In the genomic region with DNA sequence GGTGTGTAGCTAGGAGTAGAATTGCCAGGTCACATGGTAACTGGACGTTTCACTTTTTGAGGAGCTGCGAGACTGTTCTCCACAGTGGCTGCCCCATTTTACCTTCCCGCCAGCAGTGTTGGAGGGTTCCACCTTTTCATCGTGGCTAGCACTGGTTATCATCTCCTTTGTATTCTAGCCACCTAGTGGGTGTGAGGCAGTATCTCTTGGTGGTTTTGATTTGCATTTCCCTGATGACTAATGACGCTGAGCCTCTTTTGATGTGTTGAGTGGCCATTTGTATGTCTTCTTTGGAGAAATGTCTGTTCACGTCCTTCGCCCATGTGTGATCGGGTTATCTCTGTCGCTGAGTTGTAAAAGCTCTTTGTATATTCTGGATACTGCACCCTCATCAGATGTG, we compare ENCODE assay signal across 3 cellular contexts.
TF ChIP-seq lines count a peak whose summit lies in the region.

No MANE protein-coding gene starts in this region.

TF ChIP-seq in SK-N-SH, 30 proteins besides CTCF, POLR2A, EP300 and RAD21:
- TF ChIP-seq TCF12 (IDR thresholded peaks at IDR 0.05) (no peak), MAX (IDR thresholded peaks at IDR 0.05; ENCODE audit: low read depth) (no peak), FOXJ3 (CRISPR knock-in tag; IDR thresholded peaks at IDR 0.05) (no peak), ELF1 (IDR thresholded peaks at IDR 0.05) (no peak), RXRA (IDR thresholded peaks at IDR 0.05; ENCODE audit: borderline replicate concordance, low read depth) (no peak)
- TF ChIP-seq, protein P1, sequence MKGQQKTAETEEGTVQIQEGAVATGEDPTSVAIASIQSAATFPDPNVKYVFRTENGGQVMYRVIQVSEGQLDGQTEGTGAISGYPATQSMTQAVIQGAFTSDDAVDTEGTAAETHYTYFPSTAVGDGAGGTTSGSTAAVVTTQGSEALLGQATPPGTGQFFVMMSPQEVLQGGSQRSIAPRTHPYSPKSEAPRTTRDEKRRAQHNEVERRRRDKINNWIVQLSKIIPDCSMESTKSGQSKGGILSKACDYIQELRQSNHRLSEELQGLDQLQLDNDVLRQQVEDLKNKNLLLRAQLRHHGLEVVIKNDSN (IDR thresholded peaks at IDR 0.05; ENCODE audit: borderline replicate concordance, low read depth), result no peak

TF ChIP-seq in SK-N-SH treated with all-trans-retinoic acid at 6 μM for 48 hours, 23 proteins besides CTCF, POLR2A, EP300 and RAD21:
- TF ChIP-seq, protein P2, sequence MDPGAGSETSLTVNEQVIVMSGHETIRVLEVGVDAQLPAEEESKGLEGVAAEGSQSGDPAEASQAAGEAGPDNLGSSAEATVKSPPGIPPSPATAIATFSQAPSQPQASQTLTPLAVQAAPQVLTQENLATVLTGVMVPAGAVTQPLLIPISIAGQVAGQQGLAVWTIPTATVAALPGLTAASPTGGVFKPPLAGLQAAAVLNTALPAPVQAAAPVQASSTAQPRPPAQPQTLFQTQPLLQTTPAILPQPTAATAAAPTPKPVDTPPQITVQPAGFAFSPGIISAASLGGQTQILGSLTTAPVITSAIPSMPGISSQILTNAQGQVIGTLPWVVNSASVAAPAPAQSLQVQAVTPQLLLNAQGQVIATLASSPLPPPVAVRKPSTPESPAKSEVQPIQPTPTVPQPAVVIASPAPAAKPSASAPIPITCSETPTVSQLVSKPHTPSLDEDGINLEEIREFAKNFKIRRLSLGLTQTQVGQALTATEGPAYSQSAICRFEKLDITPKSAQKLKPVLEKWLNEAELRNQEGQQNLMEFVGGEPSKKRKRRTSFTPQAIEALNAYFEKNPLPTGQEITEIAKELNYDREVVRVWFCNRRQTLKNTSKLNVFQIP (CRISPR knock-in tag; IDR thresholded peaks at IDR 0.05; ENCODE audit: borderline replicate concordance, low read depth), result no peak
- TF ChIP-seq, protein P3, sequence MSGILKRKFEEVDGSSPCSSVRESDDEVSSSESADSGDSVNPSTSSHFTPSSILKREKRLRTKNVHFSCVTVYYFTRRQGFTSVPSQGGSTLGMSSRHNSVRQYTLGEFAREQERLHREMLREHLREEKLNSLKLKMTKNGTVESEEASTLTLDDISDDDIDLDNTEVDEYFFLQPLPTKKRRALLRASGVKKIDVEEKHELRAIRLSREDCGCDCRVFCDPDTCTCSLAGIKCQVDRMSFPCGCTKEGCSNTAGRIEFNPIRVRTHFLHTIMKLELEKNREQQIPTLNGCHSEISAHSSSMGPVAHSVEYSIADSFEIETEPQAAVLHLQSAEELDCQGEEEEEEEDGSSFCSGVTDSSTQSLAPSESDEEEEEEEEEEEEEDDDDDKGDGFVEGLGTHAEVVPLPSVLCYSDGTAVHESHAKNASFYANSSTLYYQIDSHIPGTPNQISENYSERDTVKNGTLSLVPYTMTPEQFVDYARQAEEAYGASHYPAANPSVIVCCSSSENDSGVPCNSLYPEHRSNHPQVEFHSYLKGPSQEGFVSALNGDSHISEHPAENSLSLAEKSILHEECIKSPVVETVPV (CRISPR knock-in tag; IDR thresholded peaks at IDR 0.05), result no peak
- no peak for TF ChIP-seq PPARA (CRISPR knock-in tag; IDR thresholded peaks at IDR 0.05; ENCODE audit: borderline replicate concordance)
- TF ChIP-seq TSHZ2 (CRISPR knock-in tag; IDR thresholded peaks at IDR 0.05), result no peak
- TF ChIP-seq ZNF8 (CRISPR knock-in tag; IDR thresholded peaks at IDR 0.05), result no peak
- no peak for TF ChIP-seq SNAI2 (CRISPR knock-in tag; IDR thresholded peaks at IDR 0.05)
- no peak for TF ChIP-seq ZFP3 (CRISPR knock-in tag; IDR thresholded peaks at IDR 0.05)
- no peak for TF ChIP-seq BACH2 (CRISPR knock-in tag; IDR thresholded peaks at IDR 0.05; ENCODE audit: borderline replicate concordance)
- no peak for TF ChIP-seq OSR1 (CRISPR knock-in tag; IDR thresholded peaks at IDR 0.05)
- TF ChIP-seq ZFP30 (CRISPR knock-in tag; IDR thresholded peaks at IDR 0.05), result no peak
- TF ChIP-seq ZNF565 (CRISPR knock-in tag; conservative IDR thresholded peaks at IDR 0.05; ENCODE audit: low read depth), result no peak
- TF ChIP-seq ARNTL (CRISPR knock-in tag; IDR thresholded peaks at IDR 0.05; ENCODE audit: borderline replicate concordance, low read depth), result no peak
- TF ChIP-seq ZNF70 (CRISPR knock-in tag; IDR thresholded peaks at IDR 0.05), result no peak
- no peak for TF ChIP-seq TOX (CRISPR knock-in tag; IDR thresholded peaks at IDR 0.05; ENCODE audit: borderline replicate concordance)
- no peak for TF ChIP-seq ZC3H10 (CRISPR knock-in tag; IDR thresholded peaks at IDR 0.05)
- TF ChIP-seq CSDC2 (CRISPR knock-in tag; IDR thresholded peaks at IDR 0.05), result no peak

TF ChIP-seq in GM23338, 12 proteins besides CTCF, POLR2A, EP300 and RAD21:
- no peak for TF ChIP-seq JUNB (IDR thresholded peaks at IDR 0.05; ENCODE audit: unreplicated experiment)
- TF ChIP-seq POLR2AphosphoS5 (IDR thresholded peaks at IDR 0.05; ENCODE audit: low read depth), result no peak
- no peak for TF ChIP-seq REST (IDR thresholded peaks at IDR 0.05; ENCODE audit: unreplicated experiment)
- TF ChIP-seq ZNF331 (CRISPR knock-in tag; IDR thresholded peaks at IDR 0.05; ENCODE audit: low read depth), result no peak
- no peak for TF ChIP-seq EZH2phosphoT487 (IDR thresholded peaks at IDR 0.05; ENCODE audit: unreplicated experiment)
- TF ChIP-seq STAT1 (IDR thresholded peaks at IDR 0.05; ENCODE audit: unreplicated experiment), result no peak
- TF ChIP-seq, protein P4, sequence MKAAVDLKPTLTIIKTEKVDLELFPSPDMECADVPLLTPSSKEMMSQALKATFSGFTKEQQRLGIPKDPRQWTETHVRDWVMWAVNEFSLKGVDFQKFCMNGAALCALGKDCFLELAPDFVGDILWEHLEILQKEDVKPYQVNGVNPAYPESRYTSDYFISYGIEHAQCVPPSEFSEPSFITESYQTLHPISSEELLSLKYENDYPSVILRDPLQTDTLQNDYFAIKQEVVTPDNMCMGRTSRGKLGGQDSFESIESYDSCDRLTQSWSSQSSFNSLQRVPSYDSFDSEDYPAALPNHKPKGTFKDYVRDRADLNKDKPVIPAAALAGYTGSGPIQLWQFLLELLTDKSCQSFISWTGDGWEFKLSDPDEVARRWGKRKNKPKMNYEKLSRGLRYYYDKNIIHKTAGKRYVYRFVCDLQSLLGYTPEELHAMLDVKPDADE (IDR thresholded peaks at IDR 0.05), result no peak
- TF ChIP-seq ZNF462 (CRISPR knock-in tag; IDR thresholded peaks at IDR 0.05), result no peak
- TF ChIP-seq ZNF114 (CRISPR knock-in tag; IDR thresholded peaks at IDR 0.05), result no peak
- no peak for TF ChIP-seq NANOG (IDR thresholded peaks at IDR 0.05; ENCODE audit: borderline replicate concordance)
- TF ChIP-seq CREB1 (CRISPR knock-in tag; IDR thresholded peaks at IDR 0.05; ENCODE audit: low read depth), result no peak
- TF ChIP-seq EZH2 (IDR thresholded peaks at IDR 0.05; ENCODE audit: low read depth, unreplicated experiment), result no peak
